In genomic region chr14:104968541-104969401, GRCh38 we compare ENCODE assay signal across 9 cellular contexts. TPM values are rescaled to one million over a fixed set of nuclear protein-coding genes. Genes with fewer than 3 reads are reported as not detected.
A peak's percentile ranks its signal among the peaks of the same experiment; 100 is the strongest.
DNase-seq lines count a peak whose midpoint lies in the region; ATAC-seq and TF ChIP-seq lines count a peak whose summit lies in the region.
"Had no signal": no experiment of that assay in that cellular context is flagged by ENCODE, and none has a peak within 500 bp of the region (broad histone marks: within the 10 kb centered on the region; RNA-seq: fewer than 3 reads in every experiment).

No MANE protein-coding gene starts in this region.

- peaks cover 11% of the 10 kb centered on the region for H3K79me2 ChIP-seq in ACC112 (ENCODE audit: control insufficient read depth, insufficient read depth, low read length, unreplicated experiment)
- no peaks in the 10 kb centered on the region for H3K79me2 ChIP-seq in mesendoderm (ENCODE audit: control insufficient read depth, insufficient read depth, low read length)

- peaks cover 76% of the 10 kb centered on the region for H3K4me1 Mint-ChIP-seq in chondrocyte (ENCODE audit: low read depth)

- H2BK5ac ChIP-seq in mesendoderm (ENCODE audit: low read length) = no peak overlapping the region

- no peak overlapping the region for H2BK15ac ChIP-seq in mesendoderm (replicated peaks; ENCODE audit: low read depth)

- H4K8ac ChIP-seq in mesendoderm (ENCODE audit: low read depth, low read length) = no peak overlapping the region

- H3K9ac ChIP-seq in mesendoderm (ENCODE audit: low read length) = no peak overlapping the region

- H3K27me3 ChIP-seq in ACC112 (ENCODE audit: insufficient read depth, low read length) (no peaks in the 10 kb centered on the region), mesendoderm (ENCODE audit: insufficient read depth, low read length, poor library complexity) (no peaks in the 10 kb centered on the region), MG63 (no peaks in the 10 kb centered on the region)

- ATAC-seq in GM18861 (IDR thresholded peaks at IDR 0.05; ENCODE audit: unreplicated experiment) (no peak), HG03442 (IDR thresholded peaks at IDR 0.05; ENCODE audit: unreplicated experiment) (no peak)

- H3K27ac ChIP-seq in ACC112 (ENCODE audit: low read depth, low read length) (no peak overlapping the region), mesendoderm (ENCODE audit: low read depth, low read length) (no peak overlapping the region)

- no peak overlapping the region for H4K5ac ChIP-seq in mesendoderm (ENCODE audit: low read length)

- no peak for DNase-seq in chondrocyte (ENCODE audit: low spot score)
- DNase-seq in mesendoderm = peak; percentile 66
- DNase-seq in MG63 = no peak
- no peak for DNase-seq in LoVo (ENCODE audit: low spot score)

- no peak overlapping the region for H3K4me2 ChIP-seq in mesendoderm (ENCODE audit: low read length)

- H3K4ac ChIP-seq in mesendoderm (ENCODE audit: low read depth, low read length) = no peak overlapping the region

- H3K27me3 Mint-ChIP-seq in chondrocyte (ENCODE audit: low read depth) = no peaks in the 10 kb centered on the region

- no peak overlapping the region for H2AFZ ChIP-seq in ACC112 (ENCODE audit: low read length, unreplicated experiment)

- H3K4me1 ChIP-seq in ACC112 (ENCODE audit: control insufficient read depth, insufficient read depth, low read length, unreplicated experiment) (peaks cover 65% of the 10 kb centered on the region), mesendoderm (ENCODE audit: control insufficient read depth, low read depth, low read length) (no peaks in the 10 kb centered on the region)

- H3K4me3 Mint-ChIP-seq in chondrocyte (ENCODE audit: unreplicated experiment) = peak overlapping the region; percentile 84
- H3K4me3 Mint-ChIP-seq: dendritic cell treated with granulocyte-macrophage colony-stimulating factor and Interleukin-4, amounts not matched to agents 40 ng/mL and 50 ng/mL, for 4 days had no signal

- H3K36me3 Mint-ChIP-seq in chondrocyte (ENCODE audit: low read depth) = no peaks in the 10 kb centered on the region

- H3K27ac Mint-ChIP-seq in chondrocyte (ENCODE audit: unreplicated experiment) = peak overlapping the region; percentile 95
- H3K27ac Mint-ChIP-seq: dendritic cell treated with granulocyte-macrophage colony-stimulating factor and Interleukin-4, amounts not matched to agents 40 ng/mL and 50 ng/mL, for 4 days had no signal

- no peak overlapping the region for H3K23ac ChIP-seq in mesendoderm (ENCODE audit: low read length)

- no CpG with 5 or more reads among the region's 21 CpGs for WGBS in mesendoderm (ENCODE audit: extremely low coverage, insufficient coverage, low lambda C conversion rate)

- no peaks in the 10 kb centered on the region for H3K9me3 ChIP-seq in MG63

- no peaks in the 10 kb centered on the region for H3K9me3 Mint-ChIP-seq in chondrocyte (ENCODE audit: low read depth)
- H3K9me3 Mint-ChIP-seq: dendritic cell treated with granulocyte-macrophage colony-stimulating factor and Interleukin-4, amounts not matched to agents 40 ng/mL and 50 ng/mL, for 4 days had no signal

- H3K18ac ChIP-seq in mesendoderm (ENCODE audit: low read length) = no peak overlapping the region

- peak overlapping the region; percentile 44 for H3K56ac ChIP-seq in mesendoderm (ENCODE audit: low read length)

- H3K4me3 ChIP-seq in ACC112 (ENCODE audit: low read depth, low read length) (peak overlapping the region; percentile 76), mesendoderm (ENCODE audit: low read length) (no peak overlapping the region), MG63 (no peak overlapping the region)

- no peaks in the 10 kb centered on the region for H3K36me3 ChIP-seq in ACC112 (ENCODE audit: insufficient read depth, low read length)
- no peaks in the 10 kb centered on the region for H3K36me3 ChIP-seq in mesendoderm (ENCODE audit: control insufficient read depth, insufficient read depth, low read length)
- H3K36me3 ChIP-seq in MG63 = no peaks in the 10 kb centered on the region

- H3K79me1 ChIP-seq in mesendoderm (ENCODE audit: low read length) = no peaks in the 10 kb centered on the region

- TF ChIP-seq EP300 in Ishikawa (IDR thresholded peaks at IDR 0.05; ENCODE audit: borderline replicate concordance) = no peak

- TF ChIP-seq CTCF in chondrocyte (IDR thresholded peaks at IDR 0.05) = peak; percentile 72

- no peak overlapping the region for H2BK120ac ChIP-seq in mesendoderm (ENCODE audit: low read depth, low read length)

- peak; percentile 34; the same call in 1 of the 2 replicates for TF ChIP-seq RAD21 in Ishikawa (IDR thresholded peaks at IDR 0.05; ENCODE audit: low read depth)

- no peak overlapping the region for H2AK5ac ChIP-seq in mesendoderm (ENCODE audit: low read length)

TF ChIP-seq in Ishikawa, 13 proteins besides CTCF, POLR2A, EP300 and RAD21:
- TF ChIP-seq TAF1 (IDR thresholded peaks at IDR 0.05; ENCODE audit: low read depth) = no peak
- TF ChIP-seq TEAD4 (IDR thresholded peaks at IDR 0.05) = no peak
- no peak for TF ChIP-seq FOXM1 (IDR thresholded peaks at IDR 0.05; ENCODE audit: borderline replicate concordance, low read depth)
- no peak for TF ChIP-seq USF1 (IDR thresholded peaks at IDR 0.05)
- no peak for TF ChIP-seq YY1 (IDR thresholded peaks at IDR 0.05; ENCODE audit: low read depth)
- TF ChIP-seq ZBTB7A (IDR thresholded peaks at IDR 0.05; ENCODE audit: low read depth) = no peak
- TF ChIP-seq MAX (IDR thresholded peaks at IDR 0.05) = no peak
- TF ChIP-seq TCF12 (IDR thresholded peaks at IDR 0.05; ENCODE audit: low read depth) = no peak; the same call in 1 of the 2 replicates
- TF ChIP-seq EGR1 (IDR thresholded peaks at IDR 0.05) = no peak
- TF ChIP-seq CEBPB (IDR thresholded peaks at IDR 0.05) = no peak
- TF ChIP-seq CREB1 (IDR thresholded peaks at IDR 0.05; ENCODE audit: low read depth) = no peak
- TF ChIP-seq, protein P1, sequence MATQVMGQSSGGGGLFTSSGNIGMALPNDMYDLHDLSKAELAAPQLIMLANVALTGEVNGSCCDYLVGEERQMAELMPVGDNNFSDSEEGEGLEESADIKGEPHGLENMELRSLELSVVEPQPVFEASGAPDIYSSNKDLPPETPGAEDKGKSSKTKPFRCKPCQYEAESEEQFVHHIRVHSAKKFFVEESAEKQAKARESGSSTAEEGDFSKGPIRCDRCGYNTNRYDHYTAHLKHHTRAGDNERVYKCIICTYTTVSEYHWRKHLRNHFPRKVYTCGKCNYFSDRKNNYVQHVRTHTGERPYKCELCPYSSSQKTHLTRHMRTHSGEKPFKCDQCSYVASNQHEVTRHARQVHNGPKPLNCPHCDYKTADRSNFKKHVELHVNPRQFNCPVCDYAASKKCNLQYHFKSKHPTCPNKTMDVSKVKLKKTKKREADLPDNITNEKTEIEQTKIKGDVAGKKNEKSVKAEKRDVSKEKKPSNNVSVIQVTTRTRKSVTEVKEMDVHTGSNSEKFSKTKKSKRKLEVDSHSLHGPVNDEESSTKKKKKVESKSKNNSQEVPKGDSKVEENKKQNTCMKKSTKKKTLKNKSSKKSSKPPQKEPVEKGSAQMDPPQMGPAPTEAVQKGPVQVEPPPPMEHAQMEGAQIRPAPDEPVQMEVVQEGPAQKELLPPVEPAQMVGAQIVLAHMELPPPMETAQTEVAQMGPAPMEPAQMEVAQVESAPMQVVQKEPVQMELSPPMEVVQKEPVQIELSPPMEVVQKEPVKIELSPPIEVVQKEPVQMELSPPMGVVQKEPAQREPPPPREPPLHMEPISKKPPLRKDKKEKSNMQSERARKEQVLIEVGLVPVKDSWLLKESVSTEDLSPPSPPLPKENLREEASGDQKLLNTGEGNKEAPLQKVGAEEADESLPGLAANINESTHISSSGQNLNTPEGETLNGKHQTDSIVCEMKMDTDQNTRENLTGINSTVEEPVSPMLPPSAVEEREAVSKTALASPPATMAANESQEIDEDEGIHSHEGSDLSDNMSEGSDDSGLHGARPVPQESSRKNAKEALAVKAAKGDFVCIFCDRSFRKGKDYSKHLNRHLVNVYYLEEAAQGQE (IDR thresholded peaks at IDR 0.05; ENCODE audit: low read depth) = no peak

RNA-seq across cellular contexts. Expression of gene AHNAK2, which starts 9.4 kb away (rescaled TPM):
- total RNA-seq in chondrocyte = 271 to 361 TPM (median 274 TPM) in 3 replicates
- 0.17 TPM for polyA plus RNA-seq in mesendoderm (2013, experiment 1 of 2)
- polyA plus RNA-seq in mesendoderm (2013, experiment 2 of 2) = 0.21 TPM
- total RNA-seq in MG63 (2014; rRNA removed; shearing (Covaris generic); ENCODE audit: low replicate concordance) = 26.9 and 31.3 TPM in 2 replicates

RNA-seq across cellular contexts. Expression of gene CLBA1, which starts 16.8 kb away (rescaled TPM):
- total RNA-seq in chondrocyte = 6.0 to 6.3 TPM (median 6.3 TPM) in 3 replicates
- 1.2 TPM for polyA plus RNA-seq in mesendoderm (2013, experiment 1 of 2)
- polyA plus RNA-seq in mesendoderm (2013, experiment 2 of 2) = 1.6 TPM
- total RNA-seq in MG63 (2014; rRNA removed; shearing (Covaris generic); ENCODE audit: low replicate concordance) = 7.2 and 10.8 TPM in 2 replicates

RNA-seq across cellular contexts. Expression of gene PLD4, which starts 44.1 kb away (rescaled TPM):
- total RNA-seq in chondrocyte = 0.07 to 0.10 TPM in 2 of 3 replicates, not detected in the other
- not detected for polyA plus RNA-seq in mesendoderm (2013, experiment 1 of 2)
- polyA plus RNA-seq in mesendoderm (2013, experiment 2 of 2) = not detected
- not detected in 2 replicates for total RNA-seq in MG63 (2014; rRNA removed; shearing (Covaris generic); ENCODE audit: low replicate concordance)

RNA-seq across cellular contexts. Expression of gene CDCA4, which starts 52.1 kb away (rescaled TPM):
- total RNA-seq in chondrocyte = 15.6 to 18.8 TPM (median 18.0 TPM) in 3 replicates
- 41.6 TPM for polyA plus RNA-seq in mesendoderm (2013, experiment 1 of 2)
- polyA plus RNA-seq in mesendoderm (2013, experiment 2 of 2) = 41.5 TPM
- 30.3 and 49.7 TPM in 2 replicates for total RNA-seq in MG63 (2014; rRNA removed; shearing (Covaris generic); ENCODE audit: low replicate concordance)
